In the genomic region with DNA sequence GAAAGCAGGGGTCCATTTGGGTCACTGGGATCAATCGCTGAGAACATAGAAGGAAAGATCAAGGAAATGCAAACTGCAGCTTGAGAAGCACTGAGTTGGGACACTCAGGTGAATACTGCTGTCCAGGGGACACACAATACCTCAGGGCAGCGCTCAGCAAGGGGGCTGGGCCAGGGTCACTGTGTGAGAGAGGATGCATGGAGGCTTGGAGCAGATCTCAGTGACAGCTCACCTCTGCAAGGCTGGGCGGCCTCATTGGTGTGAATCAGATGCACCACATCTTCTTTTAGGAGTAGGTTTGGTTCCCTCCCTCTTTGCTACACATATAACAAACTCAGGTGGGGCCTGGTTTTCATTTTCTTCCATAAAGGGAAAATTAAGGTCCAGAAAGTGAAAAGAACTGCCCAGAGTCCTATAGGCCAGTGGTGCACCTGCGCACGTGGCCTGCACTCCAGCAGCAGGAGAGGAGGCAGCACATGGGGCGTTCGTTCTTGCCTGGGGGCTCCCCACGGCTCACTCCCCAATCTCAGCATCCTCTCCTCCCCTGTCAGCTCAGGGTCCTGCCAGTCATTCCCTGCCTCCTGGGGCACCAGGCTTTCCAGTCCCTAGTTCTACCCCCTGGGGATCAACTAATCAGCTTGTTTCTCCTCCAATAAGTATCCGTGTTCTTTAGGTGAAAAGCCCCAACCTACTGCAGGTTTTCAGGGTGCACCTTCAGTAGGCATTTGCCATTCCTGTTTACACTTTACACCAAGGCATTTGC, we compare ENCODE assay signal across 1 cellular context.
TF ChIP-seq lines count a peak whose summit lies in the region.

No MANE protein-coding gene starts in this region.

TF ChIP-seq in K562, 482 proteins besides CTCF, POLR2A, EP300 and RAD21 (continued from another document):
- TF ChIP-seq, protein P1, sequence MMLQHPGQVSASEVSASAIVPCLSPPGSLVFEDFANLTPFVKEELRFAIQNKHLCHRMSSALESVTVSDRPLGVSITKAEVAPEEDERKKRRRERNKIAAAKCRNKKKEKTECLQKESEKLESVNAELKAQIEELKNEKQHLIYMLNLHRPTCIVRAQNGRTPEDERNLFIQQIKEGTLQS (IDR thresholded peaks at IDR 0.05): no peak
- TF ChIP-seq, protein P1 (CRISPR knock-in tag; conservative IDR thresholded peaks at IDR 0.05): no peak
- TF ChIP-seq NELFE (IDR thresholded peaks at IDR 0.05; ENCODE audit: insufficient read depth, insufficient read length): no peak
- TF ChIP-seq PHTF2 (CRISPR knock-in tag; IDR thresholded peaks at IDR 0.05): no peak
- TF ChIP-seq, protein P2, sequence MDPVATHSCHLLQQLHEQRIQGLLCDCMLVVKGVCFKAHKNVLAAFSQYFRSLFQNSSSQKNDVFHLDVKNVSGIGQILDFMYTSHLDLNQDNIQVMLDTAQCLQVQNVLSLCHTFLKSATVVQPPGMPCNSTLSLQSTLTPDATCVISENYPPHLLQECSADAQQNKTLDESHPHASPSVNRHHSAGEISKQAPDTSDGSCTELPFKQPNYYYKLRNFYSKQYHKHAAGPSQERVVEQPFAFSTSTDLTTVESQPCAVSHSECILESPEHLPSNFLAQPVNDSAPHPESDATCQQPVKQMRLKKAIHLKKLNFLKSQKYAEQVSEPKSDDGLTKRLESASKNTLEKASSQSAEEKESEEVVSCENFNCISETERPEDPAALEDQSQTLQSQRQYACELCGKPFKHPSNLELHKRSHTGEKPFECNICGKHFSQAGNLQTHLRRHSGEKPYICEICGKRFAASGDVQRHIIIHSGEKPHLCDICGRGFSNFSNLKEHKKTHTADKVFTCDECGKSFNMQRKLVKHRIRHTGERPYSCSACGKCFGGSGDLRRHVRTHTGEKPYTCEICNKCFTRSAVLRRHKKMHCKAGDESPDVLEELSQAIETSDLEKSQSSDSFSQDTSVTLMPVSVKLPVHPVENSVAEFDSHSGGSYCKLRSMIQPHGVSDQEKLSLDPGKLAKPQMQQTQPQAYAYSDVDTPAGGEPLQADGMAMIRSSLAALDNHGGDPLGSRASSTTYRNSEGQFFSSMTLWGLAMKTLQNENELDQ (CRISPR knock-in tag; IDR thresholded peaks at IDR 0.05; ENCODE audit: borderline replicate concordance): no peak
TF ChIP-seq in K562: peak in this region for 1.
